11 cellular contexts compared by ENCODE assay signal in the genomic region with DNA sequence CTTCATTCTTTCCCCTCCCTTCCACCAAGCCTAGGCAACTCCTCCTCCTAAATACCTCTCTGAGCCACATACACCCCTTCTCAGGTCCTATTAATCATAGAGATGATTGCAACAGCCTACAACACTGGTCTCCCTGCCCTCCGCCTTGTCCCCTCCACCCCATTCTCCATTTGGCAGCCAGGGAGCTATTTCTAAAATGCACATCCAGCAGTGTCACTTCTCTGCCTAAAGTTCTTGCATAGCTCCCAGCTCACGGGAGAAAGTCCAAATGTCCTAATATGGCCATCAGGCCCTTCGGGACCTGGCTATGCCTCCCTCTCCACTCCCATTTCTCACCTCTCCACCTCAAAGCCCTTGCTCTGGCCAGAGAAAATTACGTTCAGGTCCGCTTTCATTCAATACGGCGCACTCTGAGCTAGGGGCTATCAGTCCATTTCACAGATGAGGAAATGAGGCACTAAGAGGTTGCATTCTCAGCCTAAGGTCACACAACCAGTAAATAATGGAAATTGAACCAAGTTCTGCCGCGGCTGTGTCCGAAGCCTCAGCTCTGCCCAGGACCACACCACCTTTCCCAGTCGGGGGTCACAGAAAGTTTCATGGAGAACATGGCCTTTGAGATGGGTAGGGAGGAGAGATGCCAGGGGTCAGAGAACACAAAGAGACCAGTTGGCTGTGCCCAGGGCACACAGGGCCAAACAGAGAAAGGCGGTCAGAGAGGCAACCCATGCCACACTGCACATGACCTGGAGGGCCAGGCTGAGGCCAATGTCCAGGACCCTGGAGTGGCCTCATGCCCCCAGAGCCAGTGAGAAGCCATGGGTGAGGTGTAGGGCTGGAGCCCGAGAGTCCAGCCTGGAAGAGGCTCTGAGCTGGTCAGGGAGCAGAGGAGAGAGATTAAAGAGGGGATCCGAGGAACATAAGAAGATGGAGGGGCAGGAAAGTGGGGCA.
DNase-seq lines count a peak whose midpoint lies in the region; ATAC-seq and TF ChIP-seq lines count a peak whose summit lies in the region.
"Had no signal": no experiment of that assay in that cellular context is flagged by ENCODE, and none has a peak within 500 bp of the region (broad histone marks: within the 10 kb centered on the region; RNA-seq: fewer than 3 reads in every experiment).

No MANE protein-coding gene starts in this region.

- H3K4me1 ChIP-seq in spleen (peaks cover 68 to 100% (median 87%) of the 10 kb centered on the region in 6 donors), OCI-LY7 (ENCODE audit: insufficient read depth, low read length, poor library complexity, severe bottlenecking) (no peaks in the 10 kb centered on the region)

- no peaks in the 10 kb centered on the region for H4K20me1 ChIP-seq in OCI-LY7 (ENCODE audit: insufficient read depth, low read length)

- CTCF ChIA-PET in OCI-LY7 (lab: Charles Lee; ENCODE audit: unreplicated experiment) = no interaction called here

- H3K4me3 ChIP-seq in choroid plexus epithelial cell (ENCODE audit: low read depth, low read length) (no peak overlapping the region), spleen (peak overlapping the region in 1 of 8 donors; percentile 14), OCI-LY7 (ENCODE audit: low read depth, low read length, poor library complexity, severe bottlenecking) (no peak overlapping the region)

- H3K4me2 ChIP-seq in OCI-LY7 (ENCODE audit: low read length) = no peak overlapping the region

- TF ChIP-seq CTCF in choroid plexus epithelial cell (conservative IDR thresholded peaks at IDR 0.05; ENCODE audit: low read depth, low read length) (no peak), spleen (IDR thresholded peaks at IDR 0.05 in 8 of 11, conservative IDR thresholded peaks at IDR 0.05 in 3 of 11) (no peak), OCI-LY7 (conservative IDR thresholded peaks at IDR 0.05; ENCODE audit: low read length) (no peak)

- H3K9me3 ChIP-seq in spleen (no peaks in the 10 kb centered on the region), OCI-LY7 (ENCODE audit: low read length) (no peaks in the 10 kb centered on the region)

- no peak overlapping the region for H2AFZ ChIP-seq in OCI-LY7 (ENCODE audit: low read length)

- 62 to 81% (median 73%) methylated on average over 14 of the region's 14 CpGs for WGBS in spleen, 5 donors

- peak; percentile 33 for ATAC-seq in left colon
- no peak for ATAC-seq in GM18498 (IDR thresholded peaks at IDR 0.05; ENCODE audit: unreplicated experiment)
- no peak for ATAC-seq in HG03378 (IDR thresholded peaks at IDR 0.05; ENCODE audit: unreplicated experiment)

- H3K36me3 ChIP-seq in spleen (peaks cover 0 to 10% (median 0%) of the 10 kb centered on the region in 6 donors), OCI-LY7 (ENCODE audit: insufficient read depth, low read length) (no peaks in the 10 kb centered on the region)

- intact Hi-C loops in left colon (cut with DNase I, micrococcal nuclease) (no loop called here), spleen (cut with DNase I; ENCODE audit: low total_unique reads) (no loop called here), OCI-LY7 (cut with micrococcal nuclease; ENCODE audit: unreplicated experiment) (no loop called here)

- H3K9me2 ChIP-seq in OCI-LY7 (ENCODE audit: insufficient read depth, low read length) = no peaks in the 10 kb centered on the region

- DNase-seq in GM04503 (ENCODE audit: low read depth) = peak; percentile 83
- DNase-seq in choroid plexus epithelial cell (ENCODE audit: low read depth) = peak; percentile 34
- DNase-seq in left colon = no peak
- no peak for DNase-seq in spleen
- no peak for DNase-seq in NK-92 (lab: John Stamatoyannopoulos, UW; ENCODE audit: unreplicated experiment)
- no peak for DNase-seq in OCI-LY7 (ENCODE audit: low spot score)
- DNase-seq: activated CD4-positive, alpha-beta T cell treated with anti-CD3 and anti-CD28 coated beads, Interleukin-2, amount 10 ng/mL, durations not matched to agents 24 days and 14 days; GOT3; NCI-H146 had no signal

- H3K27me3 ChIP-seq in spleen (replicated peaks in 1 of 7) = no peaks in the 10 kb centered on the region

- POLR2A ChIA-PET in OCI-LY7 (lab: Charles Lee) = no interaction called here

- no TSS peak for BruUV-seq in OCI-LY7 (replicated peaks; lab: Mats Ljungman, UMichigan)

- H3K27ac ChIP-seq in spleen = peak overlapping the region; percentile 48 to 86 (median 79)
- no peak overlapping the region for H3K27ac ChIP-seq in OCI-LY7 (ENCODE audit: low read depth, low read length, poor library complexity, severe bottlenecking)

- TF ChIP-seq POLR2A in spleen (IDR thresholded peaks at IDR 0.05) = no peak

- H3K79me2 ChIP-seq in OCI-LY7 (ENCODE audit: insufficient read depth, low read depth, low read length) = no peaks in the 10 kb centered on the region

Comparison
In these comparisons a context has a peak if more than half of its experiments do, and no peak if none do; other contexts are left out.
1. DNase-seq: peak in GM04503 (single experiment) and choroid plexus epithelial cell (single experiment); none in left colon (0 of 2), spleen (single experiment), NK-92 (single experiment) and OCI-LY7 (single experiment).